1 cellular context compared by ENCODE assay signal in the genomic region with DNA sequence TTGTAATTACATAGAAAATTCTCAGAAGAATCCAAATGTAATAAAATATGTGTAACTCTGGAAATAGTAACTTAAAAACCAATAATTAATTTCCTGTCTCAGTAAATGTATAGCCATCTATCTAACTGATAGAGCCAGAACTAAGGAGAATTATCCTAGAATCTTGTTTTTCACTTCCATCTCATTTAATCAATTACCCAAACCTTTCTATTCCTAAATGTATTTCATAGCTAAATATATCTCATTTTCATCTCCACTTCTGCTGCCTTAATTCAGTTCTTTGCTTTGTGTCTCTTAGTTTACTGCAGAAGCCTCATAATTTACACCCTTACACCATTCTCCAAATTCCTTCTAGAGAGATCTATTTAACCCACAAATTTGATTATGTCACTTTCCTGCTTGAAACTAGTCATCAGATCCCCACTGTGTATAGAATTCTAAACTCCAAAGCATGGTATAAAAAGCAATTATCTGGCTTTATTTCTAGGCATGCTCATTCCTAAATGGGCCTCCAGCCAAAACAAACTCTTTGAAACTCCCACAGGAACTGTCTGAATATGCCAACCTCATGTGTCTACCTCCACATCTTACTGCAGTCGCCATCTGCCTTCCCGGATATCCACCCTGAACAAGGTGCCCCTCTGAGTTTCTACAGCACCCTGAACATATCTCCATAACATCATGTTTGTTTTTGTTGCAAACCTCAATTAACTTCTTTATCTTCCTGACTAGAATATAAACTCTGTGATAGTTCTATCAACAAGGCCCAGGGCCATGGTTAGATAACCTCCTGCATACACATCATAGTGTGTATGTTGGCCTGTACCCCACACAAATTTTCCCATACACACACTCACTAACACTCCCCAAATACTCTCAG.
TF ChIP-seq lines count a peak whose summit lies in the region.

No MANE protein-coding gene starts in this region.

TF ChIP-seq in WTC11, 78 proteins besides CTCF, POLR2A, EP300 and RAD21 (continued from another document):
- TF ChIP-seq, protein P1, sequence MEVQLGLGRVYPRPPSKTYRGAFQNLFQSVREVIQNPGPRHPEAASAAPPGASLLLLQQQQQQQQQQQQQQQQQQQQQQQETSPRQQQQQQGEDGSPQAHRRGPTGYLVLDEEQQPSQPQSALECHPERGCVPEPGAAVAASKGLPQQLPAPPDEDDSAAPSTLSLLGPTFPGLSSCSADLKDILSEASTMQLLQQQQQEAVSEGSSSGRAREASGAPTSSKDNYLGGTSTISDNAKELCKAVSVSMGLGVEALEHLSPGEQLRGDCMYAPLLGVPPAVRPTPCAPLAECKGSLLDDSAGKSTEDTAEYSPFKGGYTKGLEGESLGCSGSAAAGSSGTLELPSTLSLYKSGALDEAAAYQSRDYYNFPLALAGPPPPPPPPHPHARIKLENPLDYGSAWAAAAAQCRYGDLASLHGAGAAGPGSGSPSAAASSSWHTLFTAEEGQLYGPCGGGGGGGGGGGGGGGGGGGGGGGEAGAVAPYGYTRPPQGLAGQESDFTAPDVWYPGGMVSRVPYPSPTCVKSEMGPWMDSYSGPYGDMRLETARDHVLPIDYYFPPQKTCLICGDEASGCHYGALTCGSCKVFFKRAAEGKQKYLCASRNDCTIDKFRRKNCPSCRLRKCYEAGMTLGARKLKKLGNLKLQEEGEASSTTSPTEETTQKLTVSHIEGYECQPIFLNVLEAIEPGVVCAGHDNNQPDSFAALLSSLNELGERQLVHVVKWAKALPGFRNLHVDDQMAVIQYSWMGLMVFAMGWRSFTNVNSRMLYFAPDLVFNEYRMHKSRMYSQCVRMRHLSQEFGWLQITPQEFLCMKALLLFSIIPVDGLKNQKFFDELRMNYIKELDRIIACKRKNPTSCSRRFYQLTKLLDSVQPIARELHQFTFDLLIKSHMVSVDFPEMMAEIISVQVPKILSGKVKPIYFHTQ (CRISPR knock-in tag; IDR thresholded peaks at IDR 0.05) = no peak
- TF ChIP-seq, protein P2, sequence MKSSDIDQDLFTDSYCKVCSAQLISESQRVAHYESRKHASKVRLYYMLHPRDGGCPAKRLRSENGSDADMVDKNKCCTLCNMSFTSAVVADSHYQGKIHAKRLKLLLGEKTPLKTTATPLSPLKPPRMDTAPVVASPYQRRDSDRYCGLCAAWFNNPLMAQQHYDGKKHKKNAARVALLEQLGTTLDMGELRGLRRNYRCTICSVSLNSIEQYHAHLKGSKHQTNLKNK (CRISPR knock-in tag; IDR thresholded peaks at IDR 0.05) = no peak
- TF ChIP-seq ZNF416 (CRISPR knock-in tag; IDR thresholded peaks at IDR 0.05) (no peak), NFATC4 (CRISPR knock-in tag; IDR thresholded peaks at IDR 0.05) (no peak), EMX1 (CRISPR knock-in tag; IDR thresholded peaks at IDR 0.05) (no peak), ATF1 (CRISPR knock-in tag; IDR thresholded peaks at IDR 0.05) (no peak), ZNF671 (CRISPR knock-in tag; IDR thresholded peaks at IDR 0.05) (no peak), ZNF396 (CRISPR knock-in tag; IDR thresholded peaks at IDR 0.05; ENCODE audit: borderline replicate concordance) (no peak)
- TF ChIP-seq, protein P3, sequence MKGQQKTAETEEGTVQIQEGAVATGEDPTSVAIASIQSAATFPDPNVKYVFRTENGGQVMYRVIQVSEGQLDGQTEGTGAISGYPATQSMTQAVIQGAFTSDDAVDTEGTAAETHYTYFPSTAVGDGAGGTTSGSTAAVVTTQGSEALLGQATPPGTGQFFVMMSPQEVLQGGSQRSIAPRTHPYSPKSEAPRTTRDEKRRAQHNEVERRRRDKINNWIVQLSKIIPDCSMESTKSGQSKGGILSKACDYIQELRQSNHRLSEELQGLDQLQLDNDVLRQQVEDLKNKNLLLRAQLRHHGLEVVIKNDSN (CRISPR knock-in tag; IDR thresholded peaks at IDR 0.05) = no peak
- TF ChIP-seq, protein P4, sequence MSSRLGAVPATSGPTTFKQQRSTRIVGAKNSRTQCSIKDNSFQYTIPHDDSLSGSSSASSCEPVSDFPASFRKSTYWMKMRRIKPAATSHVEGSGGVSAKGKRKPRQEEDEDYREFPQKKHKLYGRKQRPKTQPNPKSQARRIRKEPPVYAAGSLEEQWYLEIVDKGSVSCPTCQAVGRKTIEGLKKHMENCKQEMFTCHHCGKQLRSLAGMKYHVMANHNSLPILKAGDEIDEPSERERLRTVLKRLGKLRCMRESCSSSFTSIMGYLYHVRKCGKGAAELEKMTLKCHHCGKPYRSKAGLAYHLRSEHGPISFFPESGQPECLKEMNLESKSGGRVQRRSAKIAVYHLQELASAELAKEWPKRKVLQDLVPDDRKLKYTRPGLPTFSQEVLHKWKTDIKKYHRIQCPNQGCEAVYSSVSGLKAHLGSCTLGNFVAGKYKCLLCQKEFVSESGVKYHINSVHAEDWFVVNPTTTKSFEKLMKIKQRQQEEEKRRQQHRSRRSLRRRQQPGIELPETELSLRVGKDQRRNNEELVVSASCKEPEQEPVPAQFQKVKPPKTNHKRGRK (CRISPR knock-in tag; IDR thresholded peaks at IDR 0.05; ENCODE audit: borderline replicate concordance) = no peak
- TF ChIP-seq, protein P5, sequence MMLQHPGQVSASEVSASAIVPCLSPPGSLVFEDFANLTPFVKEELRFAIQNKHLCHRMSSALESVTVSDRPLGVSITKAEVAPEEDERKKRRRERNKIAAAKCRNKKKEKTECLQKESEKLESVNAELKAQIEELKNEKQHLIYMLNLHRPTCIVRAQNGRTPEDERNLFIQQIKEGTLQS (CRISPR knock-in tag; conservative IDR thresholded peaks at IDR 0.05) = no peak
- TF ChIP-seq, protein P6, sequence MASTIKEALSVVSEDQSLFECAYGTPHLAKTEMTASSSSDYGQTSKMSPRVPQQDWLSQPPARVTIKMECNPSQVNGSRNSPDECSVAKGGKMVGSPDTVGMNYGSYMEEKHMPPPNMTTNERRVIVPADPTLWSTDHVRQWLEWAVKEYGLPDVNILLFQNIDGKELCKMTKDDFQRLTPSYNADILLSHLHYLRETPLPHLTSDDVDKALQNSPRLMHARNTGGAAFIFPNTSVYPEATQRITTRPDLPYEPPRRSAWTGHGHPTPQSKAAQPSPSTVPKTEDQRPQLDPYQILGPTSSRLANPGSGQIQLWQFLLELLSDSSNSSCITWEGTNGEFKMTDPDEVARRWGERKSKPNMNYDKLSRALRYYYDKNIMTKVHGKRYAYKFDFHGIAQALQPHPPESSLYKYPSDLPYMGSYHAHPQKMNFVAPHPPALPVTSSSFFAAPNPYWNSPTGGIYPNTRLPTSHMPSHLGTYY (CRISPR knock-in tag; IDR thresholded peaks at IDR 0.05) = no peak
TF ChIP-seq in WTC11: peak in this region for 0.
